In genomic region chr2:219543596-219544358, GRCh38 we compare ENCODE assay signal across 8 cellular contexts. TPM values are rescaled to one million over a fixed set of nuclear protein-coding genes. Genes with fewer than 3 reads are reported as not detected.
DNase-seq lines count a peak whose midpoint lies in the region; ATAC-seq and TF ChIP-seq lines count a peak whose summit lies in the region.

Gene CHPF, minus strand, starts transcription at chr2:219543809. Its CDS starts 271 bp downstream, at chr2:219543538.
A gene with protein sequence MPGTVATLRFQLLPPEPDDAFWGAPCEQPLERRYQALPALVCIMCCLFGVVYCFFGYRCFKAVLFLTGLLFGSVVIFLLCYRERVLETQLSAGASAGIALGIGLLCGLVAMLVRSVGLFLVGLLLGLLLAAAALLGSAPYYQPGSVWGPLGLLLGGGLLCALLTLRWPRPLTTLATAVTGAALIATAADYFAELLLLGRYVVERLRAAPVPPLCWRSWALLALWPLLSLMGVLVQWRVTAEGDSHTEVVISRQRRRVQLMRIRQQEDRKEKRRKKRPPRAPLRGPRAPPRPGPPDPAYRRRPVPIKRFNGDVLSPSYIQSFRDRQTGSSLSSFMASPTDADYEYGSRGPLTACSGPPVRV (plus strand): TSS chr2:219544028. CDS start chr2:219544728, 700 bp downstream.

- WGBS in H9 (ENCODE audit: extremely low coverage, insufficient read length, low lambda C conversion rate): no CpG with 5 or more reads among the region's 75 CpGs

- H3K36me3 ChIP-seq in MG63: peaks cover 15% of the 10 kb centered on the region

- H3K79me1 ChIP-seq in H9 (ENCODE audit: insufficient read depth, low read depth, low read length, poor library complexity, severe bottlenecking): no peaks in the 10 kb centered on the region

- no peak within 1 kb of the TSS for H4K5ac ChIP-seq in H9 (ENCODE audit: insufficient read length, low read depth, low read length)

- H3K4me1 ChIP-seq in H9 (ENCODE audit: insufficient read depth, low read length): peaks cover 5% of the 10 kb centered on the region; the same call in 1 of the 2 replicates

- no peak within 1 kb of the TSS for H2BK15ac ChIP-seq in H9 (ENCODE audit: low read depth, low read length)

- H3K79me2 ChIP-seq in H9 (ENCODE audit: insufficient read depth, low read length): no peaks in the 10 kb centered on the region

- no peak within 1 kb of the TSS for H4K8ac ChIP-seq in H9 (replicated peaks; ENCODE audit: insufficient read length, low read depth, low read length)

- H3K23me2 ChIP-seq in H9 (ENCODE audit: insufficient read length, low read depth, low read length, poor library complexity, severe bottlenecking): peaks cover 16% of the 10 kb centered on the region

- H3K18ac ChIP-seq in H9 (ENCODE audit: insufficient read length, low read depth, low read length): no peak within 1 kb of the TSS

- H3K9ac ChIP-seq in H9 (ENCODE audit: extremely low read depth, insufficient read length, low read length): peak within 1 kb of the TSS; percentile 51

- no peak for TF ChIP-seq CTCF in H9 (conservative IDR thresholded peaks at IDR 0.05)
- TF ChIP-seq CTCF in fibroblast of the aortic adventitia (IDR thresholded peaks at IDR 0.05; ENCODE audit: insufficient read depth, low read length): no peak
- TF ChIP-seq CTCF in nephron (IDR thresholded peaks at IDR 0.05; ENCODE audit: unreplicated experiment in 3 of 3): no peak

- H3K36me3 Mint-ChIP-seq in H9 (ENCODE audit: insufficient read depth in 1 of 3, low read depth in 3 of 3) (peaks cover 21 to 42% (median 36%) of the 10 kb centered on the region in 3 experiments), nephron (ENCODE audit: low read depth) (peaks cover 18% of the 10 kb centered on the region)

- no peak within 1 kb of the TSS for H3K4ac ChIP-seq in H9 (ENCODE audit: low read depth, low read length)

- H2BK5ac ChIP-seq in H9 (ENCODE audit: insufficient read length, low read length): no peak within 1 kb of the TSS

- no peak within 1 kb of the TSS for H3K56ac ChIP-seq in H9 (ENCODE audit: insufficient read length, low read depth, low read length)

- H3K27ac Mint-ChIP-seq in H9: peak within 1 kb of the TSS in 2 of 3 experiments; percentile 34 to 93; a peak in 5 of 7 replicates
- peak within 1 kb of the TSS in 2 of 3 experiments; percentile 56 to 77 for H3K27ac Mint-ChIP-seq in nephron

- H2AFZ ChIP-seq in H9 (ENCODE audit: low read length): no peak within 1 kb of the TSS

- ATAC-seq in stimulated activated naive CD8-positive, alpha-beta T cell treated with anti-CD3 and anti-CD28 coated beads, Interleukin-15, Interleukin-2, amounts not matched to agents 100 U/mL and 50 U/mL, for 24 hours: peak; percentile 81

- peaks cover 19 to 20% of the 10 kb centered on the region in 2 experiments for H3K4me1 Mint-ChIP-seq in H9
- peaks cover 38% of the 10 kb centered on the region for H3K4me1 Mint-ChIP-seq in nephron

- DNase-seq in ELR (ENCODE audit: low read depth): peak; percentile 97
- DNase-seq in H9: peak; percentile 99
- peak; percentile 98 for DNase-seq in MG63
- DNase-seq in SHP77 (lab: John Stamatoyannopoulos, UW): peak; percentile 98 to 99
- DNase-seq in activated gamma-delta T cell (lab: John Stamatoyannopoulos, UW): peak; percentile 86
- DNase-seq in fibroblast of the aortic adventitia (ENCODE audit: low read depth): peak; percentile 97
- peak; percentile 94 for DNase-seq in stimulated activated naive CD8-positive, alpha-beta T cell treated with anti-CD3 and anti-CD28 coated beads, Interleukin-15, Interleukin-2, amounts not matched to agents 100 U/mL and 50 U/mL, for 24 hours

- H4K91ac ChIP-seq in H9 (ENCODE audit: insufficient read length, low read depth, low read length): no peak within 1 kb of the TSS

- H3K27me3 Mint-ChIP-seq in H9 (ENCODE audit: low read depth): peaks cover 32% of the 10 kb centered on the region
- H3K27me3 Mint-ChIP-seq in nephron (ENCODE audit: low read depth): peaks cover 16% of the 10 kb centered on the region

- H3K9me3 ChIP-seq in H9 (ENCODE audit: control insufficient read depth, low read depth, low read length) (no peaks in the 10 kb centered on the region), MG63 (no peaks in the 10 kb centered on the region)

- H2BK120ac ChIP-seq in H9 (ENCODE audit: low read depth, low read length, poor library complexity, severe bottlenecking): no peak within 1 kb of the TSS

- H3K14ac ChIP-seq in H9 (ENCODE audit: insufficient read depth, low read length): peak within 1 kb of the TSS; percentile 57; the same call in 1 of the 2 replicates

- H3K4me3 ChIP-seq in MG63: peak within 1 kb of the TSS; percentile 58
- peak within 1 kb of the TSS; percentile 80 for H3K4me3 ChIP-seq in fibroblast of the aortic adventitia (ENCODE audit: low read depth, low read length)

- H3K27ac ChIP-seq in H9 (ENCODE audit: insufficient read length, low read depth, low read length): no peak within 1 kb of the TSS

- H2AK5ac ChIP-seq in H9 (ENCODE audit: insufficient read length, low read length): no peak within 1 kb of the TSS

- no peak within 1 kb of the TSS for H3K23ac ChIP-seq in H9 (ENCODE audit: insufficient read length, low read depth, low read length)

- H3K9me3 Mint-ChIP-seq in H9: peaks cover 0 to 4% of the 10 kb centered on the region in 2 experiments; a peak in 1 of 5 replicates
- no peaks in the 10 kb centered on the region for H3K9me3 Mint-ChIP-seq in nephron

- no peaks in the 10 kb centered on the region for H3K27me3 ChIP-seq in H9 (ENCODE audit: insufficient read depth, low read length)
- H3K27me3 ChIP-seq in MG63: no peaks in the 10 kb centered on the region

- H2BK20ac ChIP-seq in H9 (ENCODE audit: low read depth, low read length, poor library complexity, severe bottlenecking): no peak within 1 kb of the TSS

- peak within 1 kb of the TSS; percentile 94 for H3K4me2 ChIP-seq in H9 (ENCODE audit: insufficient read depth, insufficient read length, low read length)

- H3T11ph ChIP-seq in H9 (ENCODE audit: low read length): no peak within 1 kb of the TSS

- no peak within 1 kb of the TSS for H2BK12ac ChIP-seq in H9 (ENCODE audit: insufficient read length, low read depth, low read length)

- H3K4me3 Mint-ChIP-seq in H9 (peak within 1 kb of the TSS; percentile 87 to 94), nephron (peak within 1 kb of the TSS; percentile 87 to 90 (median 89))

- no peaks in the 10 kb centered on the region for H4K20me1 ChIP-seq in H9 (ENCODE audit: control insufficient read depth, insufficient read depth, insufficient read length)

RNA-seq across cellular contexts. Expression of gene CHPF, which starts in this region (rescaled TPM):
- total RNA-seq in H9 (2021) (45.1 and 46.5 TPM in 2 replicates), fibroblast of the aortic adventitia (ENCODE audit: low replicate concordance) (62.4 and 271 TPM in 2 replicates)
- 26.6 and 40.4 TPM in 2 replicates for total RNA-seq in MG63 (2014; rRNA removed; shearing (Covaris generic); ENCODE audit: low replicate concordance)

RNA-seq across cellular contexts. Expression of the second gene that starts in this region (rescaled TPM):
- total RNA-seq in H9 (2021) (7.7 and 8.8 TPM in 2 replicates), fibroblast of the aortic adventitia (ENCODE audit: low replicate concordance) (1.1 and 2.8 TPM in 2 replicates)
- 5.1 and 5.9 TPM in 2 replicates for total RNA-seq in MG63 (2014; rRNA removed; shearing (Covaris generic); ENCODE audit: low replicate concordance)
